8 cellular contexts compared by ENCODE assay signal in genomic region chr7:50119815-50120637, GRCh38. TPM values are rescaled to one million over a fixed set of nuclear protein-coding genes. Genes with fewer than 3 reads are reported as not detected.
DNase-seq lines count a peak whose midpoint lies in the region; ATAC-seq, FAIRE-seq and TF ChIP-seq lines count a peak whose summit lies in the region.

No MANE protein-coding gene starts in this region.

- FAIRE-seq in GM12892 (lab: Jason Lieb, UNC), result peak; percentile 56

- TF ChIP-seq POLR2A in GM12892 (IDR thresholded peaks at IDR 0.05; ENCODE audit: low read depth, low read length), result peak; percentile 60; the same call in 1 of the 2 replicates

- no peaks in the 10 kb centered on the region for H3K4me1 Mint-ChIP-seq in stimulated activated effector memory CD8-positive, alpha-beta T cell treated with anti-CD3 and anti-CD28 coated beads, Interleukin-12 subunit alpha, Interleukin-12 subunit beta, amount 100 ng/mL, for 72 hours

- ATAC-seq in activated naive CD4-positive, alpha-beta T cell treated with anti-CD3 and anti-CD28 coated beads, Interleukin-2, amount 50 U/mL, for 72 hours, result peak; percentile 40 to 87
- ATAC-seq in stimulated activated effector memory CD8-positive, alpha-beta T cell treated with anti-CD3 and anti-CD28 coated beads, Interleukin-12 subunit alpha, Interleukin-12 subunit beta, amount 100 ng/mL, for 72 hours, result peak; percentile 61

- H3K9me3 Mint-ChIP-seq in activated naive CD4-positive, alpha-beta T cell treated with anti-CD3 and anti-CD28 coated beads, Interleukin-2, amount 50 U/mL, for 72 hours, result no peaks in the 10 kb centered on the region
- H3K9me3 Mint-ChIP-seq in stimulated activated effector memory CD8-positive, alpha-beta T cell treated with anti-CD3 and anti-CD28 coated beads, Interleukin-12 subunit alpha, Interleukin-12 subunit beta, amount 100 ng/mL, for 72 hours, result no peaks in the 10 kb centered on the region

- H3K36me3 Mint-ChIP-seq in activated naive CD4-positive, alpha-beta T cell treated with anti-CD3 and anti-CD28 coated beads, Interleukin-2, amount 50 U/mL, for 72 hours, result no peaks in the 10 kb centered on the region
- H3K36me3 Mint-ChIP-seq in stimulated activated effector memory CD8-positive, alpha-beta T cell treated with anti-CD3 and anti-CD28 coated beads, Interleukin-12 subunit alpha, Interleukin-12 subunit beta, amount 100 ng/mL, for 72 hours, result no peaks in the 10 kb centered on the region

- H3K27ac Mint-ChIP-seq in activated naive CD4-positive, alpha-beta T cell treated with anti-CD3 and anti-CD28 coated beads, Interleukin-2, amount 50 U/mL, for 72 hours, result peak overlapping the region in 1 of 2 donors; percentile 27
- H3K27ac Mint-ChIP-seq in stimulated activated effector memory CD8-positive, alpha-beta T cell treated with anti-CD3 and anti-CD28 coated beads, Interleukin-12 subunit alpha, Interleukin-12 subunit beta, amount 100 ng/mL, for 72 hours, result no peak overlapping the region

- DNase-seq in GM12892 (ENCODE audit: insufficient read length), result no peak
- peak; percentile 26 for DNase-seq in H4 (ENCODE audit: low spot score)
- DNase-seq in NCI-H526 treated with DMSO at 0.1 percent for 48 hours (lab: John Stamatoyannopoulos, UW), result peak; percentile 14
- DNase-seq in activated naive CD4-positive, alpha-beta T cell treated with anti-CD3 and anti-CD28 coated beads, Interleukin-2, amount 50 U/mL, for 72 hours (ENCODE audit: low spot score in 2 of 2), result peak in 1 of 2 donors; percentile 46
- DNase-seq in stimulated activated effector memory CD8-positive, alpha-beta T cell treated with anti-CD3 and anti-CD28 coated beads, Interleukin-12 subunit alpha, Interleukin-12 subunit beta, amount 100 ng/mL, for 72 hours (ENCODE audit: low spot score in 2 of 2), result no peak
- no peak for DNase-seq in NCI-H2081 treated with DMSO at 0.1 percent for 48 hours (lab: John Stamatoyannopoulos, UW)
- DNase-seq in SK-N-DZ (ENCODE audit: low spot score), result no peak
- DNase-seq in NCI-H510A treated with DMSO at 0.1 percent for 48 hours (lab: John Stamatoyannopoulos, UW), result no peak

- no peak overlapping the region for H3K4me3 Mint-ChIP-seq in stimulated activated effector memory CD8-positive, alpha-beta T cell treated with anti-CD3 and anti-CD28 coated beads, Interleukin-12 subunit alpha, Interleukin-12 subunit beta, amount 100 ng/mL, for 72 hours

RNA-seq across cellular contexts. Expression of gene ZPBP, which starts 27.0 kb away (rescaled TPM):
- polyA plus RNA-seq in GM12892 (2012; ENCODE audit: missing spikeins), result not detected
- total RNA-seq in H4 (2014; rRNA removed; shearing (Covaris generic)), result not detected in 2 replicates
- total RNA-seq in activated naive CD4-positive, alpha-beta T cell treated with anti-CD3 and anti-CD28 coated beads, Interleukin-2, amount 50 U/mL, for 72 hours, result not detected
- polyA plus RNA-seq in SK-N-DZ (2014; cell fraction: cytosol; rRNA removed), result not detected in 2 replicates
- polyA plus RNA-seq in SK-N-DZ (2014; cell fraction: nucleus; rRNA removed), result not detected in 2 replicates

Comparison
In these comparisons a context has a peak if more than half of its experiments do, and no peak if none do; other contexts are left out.
1. DNase-seq: peak in H4 (single experiment) and NCI-H526 treated with DMSO at 0.1 percent for 48 hours (single experiment); none in GM12892 (single experiment), stimulated activated effector memory CD8-positive, alpha-beta T cell treated with anti-CD3 and anti-CD28 coated beads, Interleukin-12 subunit alpha, Interleukin-12 subunit beta, amount 100 ng/mL, for 72 hours (0 of 2), NCI-H2081 treated with DMSO at 0.1 percent for 48 hours (single experiment), SK-N-DZ (single experiment) and NCI-H510A treated with DMSO at 0.1 percent for 48 hours (single experiment).